ENCODE assay signal across 8 cellular contexts in genomic region chr3:53046171-53047170, GRCh38. TPM values are rescaled to one million over a fixed set of nuclear protein-coding genes. Genes with fewer than 3 reads are reported as not detected.
A peak's percentile ranks its signal among the peaks of the same experiment; 100 is the strongest.
DNase-seq lines count a peak whose midpoint lies in the region; ATAC-seq, FAIRE-seq and TF ChIP-seq lines count a peak whose summit lies in the region.

No MANE protein-coding gene starts in this region.

- H3K4me1 Mint-ChIP-seq in stimulated activated memory B cell treated with anti-CD40 and anti-IgM and Interleukin-4, amounts not matched to agents 10 μg/mL and 1 μg/mL and 100 μg/mL, for 72 hours: peaks cover 35% of the 10 kb centered on the region

- peak; percentile 63 for TF ChIP-seq CTCF in GM12875 (IDR thresholded peaks at IDR 0.05; ENCODE audit: borderline replicate concordance, insufficient read depth, low read depth, low read length)

- TF ChIP-seq POLR2A in H54 (IDR thresholded peaks at IDR 0.05; ENCODE audit: low read depth, low read length): no peak

- 3% methylated on average over 94 to 113 of the region's 113 CpGs for WGBS in esophagus, 2 donors

- H3K27me3 Mint-ChIP-seq in stimulated activated memory B cell treated with anti-CD40 and anti-IgM and Interleukin-4, amounts not matched to agents 10 μg/mL and 1 μg/mL and 100 μg/mL, for 72 hours: no peaks in the 10 kb centered on the region

- FAIRE-seq in H54 (lab: Jason Lieb, UNC): no peak

- peak overlapping the region; percentile 87 for H3K4me3 ChIP-seq in GM12875 (ENCODE audit: low read depth, low read length)
- peak overlapping the region; percentile 75 to 98 for H3K4me3 ChIP-seq in esophagus (ENCODE audit: low read depth in 1 of 2, low read length in 2 of 2)

- H3K4me1 ChIP-seq in esophagus (ENCODE audit: control insufficient read depth in 2 of 2, insufficient read depth in 2 of 2, low read length in 1 of 2): no peaks in the 10 kb centered on the region

- peak overlapping the region; percentile 95 to 97 for H3K27ac ChIP-seq in esophagus (ENCODE audit: low read depth in 2 of 2, low read length in 1 of 2)

- no peaks in the 10 kb centered on the region for H3K36me3 Mint-ChIP-seq in stimulated activated memory B cell treated with anti-CD40 and anti-IgM and Interleukin-4, amounts not matched to agents 10 μg/mL and 1 μg/mL and 100 μg/mL, for 72 hours

- H3K9me3 Mint-ChIP-seq in stimulated activated memory B cell treated with anti-CD40 and anti-IgM and Interleukin-4, amounts not matched to agents 10 μg/mL and 1 μg/mL and 100 μg/mL, for 72 hours: no peaks in the 10 kb centered on the region

- H3K27me3 ChIP-seq in esophagus (ENCODE audit: control insufficient read depth in 1 of 2, insufficient read depth in 2 of 2, low read length in 2 of 2): no peaks in the 10 kb centered on the region

- no peaks in the 10 kb centered on the region for H3K9me3 ChIP-seq in esophagus (ENCODE audit: control insufficient read depth in 2 of 2, insufficient read depth in 1 of 2, low read depth in 1 of 2, low read length in 1 of 2)

- H3K36me3 ChIP-seq in esophagus (ENCODE audit: control insufficient read depth in 2 of 2, insufficient read depth in 2 of 2, low read length in 1 of 2): no peaks in the 10 kb centered on the region

- ATAC-seq in HG02623 (IDR thresholded peaks at IDR 0.05; ENCODE audit: unreplicated experiment): peak; percentile 33
- ATAC-seq in stimulated activated memory B cell treated with anti-CD40 and anti-IgM and Interleukin-4, amounts not matched to agents 10 μg/mL and 1 μg/mL and 100 μg/mL, for 72 hours: peak; percentile 73

- peak overlapping the region; percentile 93 for H3K4me3 Mint-ChIP-seq in stimulated activated memory B cell treated with anti-CD40 and anti-IgM and Interleukin-4, amounts not matched to agents 10 μg/mL and 1 μg/mL and 100 μg/mL, for 72 hours

- DNase-seq in NCI-H526 treated with DMSO at 0.1 percent for 48 hours (lab: John Stamatoyannopoulos, UW) (peak; percentile 38), myocyte (ENCODE audit: low read depth) (peak; percentile 57), H54 (ENCODE audit: insufficient read length, low spot score) (no peak)
- peak; percentile 75 for DNase-seq in activated CD8-positive, alpha-beta memory T cell treated with anti-CD3 and anti-CD28 coated beads, Interleukin-2, amount 50 U/mL, for 4 hours

- H3K27ac Mint-ChIP-seq in stimulated activated memory B cell treated with anti-CD40 and anti-IgM and Interleukin-4, amounts not matched to agents 10 μg/mL and 1 μg/mL and 100 μg/mL, for 72 hours: peak overlapping the region; percentile 92

RNA-seq across cellular contexts. Expression of gene SFMBT1, which starts 0.6 kb away (rescaled TPM):
- 1 to 10 TPM; 2.3 to 3.7 TPM for polyA plus RNA-seq in esophagus
- 4.8 and 8.1 TPM in 2 replicates for total RNA-seq in myocyte
- 4.7 TPM for polyA plus RNA-seq in myocyte (2012)
